ENCODE assay signal across 13 cellular contexts in the genomic region with DNA sequence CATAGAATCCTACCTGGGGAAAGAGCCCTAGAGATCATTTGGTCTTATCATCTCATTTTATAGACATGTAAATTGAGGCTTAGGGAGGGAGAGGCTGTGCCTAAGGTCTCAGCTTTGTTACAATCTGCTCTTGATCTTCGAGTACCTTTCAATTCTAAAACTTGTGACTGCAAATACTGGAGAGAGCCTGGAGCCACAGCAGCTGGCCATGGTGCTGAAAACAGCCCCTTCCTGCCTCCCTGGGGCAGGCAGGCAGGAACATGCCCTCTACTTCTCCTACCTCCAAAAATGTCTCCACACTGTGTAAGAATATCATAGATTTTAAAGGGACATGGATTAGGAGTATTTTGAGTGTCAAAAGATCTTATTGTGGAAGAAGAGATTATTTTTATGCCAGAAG. TPM values are rescaled to one million over a fixed set of nuclear protein-coding genes. Genes with fewer than 3 reads are reported as not detected.
A peak's percentile ranks its signal among the peaks of the same experiment; 100 is the strongest.
DNase-seq lines count a peak whose midpoint lies in the region; ATAC-seq and TF ChIP-seq lines count a peak whose summit lies in the region.
"Had no signal": no experiment of that assay in that cellular context is flagged by ENCODE, and none has a peak within 500 bp of the region (broad histone marks: within the 10 kb centered on the region; RNA-seq: fewer than 3 reads in every experiment).

No MANE protein-coding gene starts in this region.

- CTCF ChIA-PET in activated CD4-positive, alpha-beta memory T cell treated with anti-CD3 and anti-CD28 coated beads for 36 hours (lab: Charles Lee), result interaction anchor here (3.7 kb wide), 1 partner anchor 159 kb away, joined by 10 read pairs; no protein-coding TSS in a partner anchor

- DNase-seq in DND-41, result peak; percentile 58
- DNase-seq in HuH-7 (ENCODE audit: low spot score), result peak; percentile 24
- DNase-seq in activated CD4-positive, alpha-beta memory T cell treated with anti-CD3 and anti-CD28 coated beads for 36 hours, result peak; percentile 30
- peak; percentile 78 for DNase-seq in iPS-NIHi7 (ENCODE audit: extremely low spot score)
- DNase-seq in NCI-H446 treated with DMSO at 0.1 percent for 48 hours (lab: John Stamatoyannopoulos, UW), result no peak
- no peak for DNase-seq in GM10266 (ENCODE audit: extremely low spot score)
- DNase-seq: effector memory CD4-positive, alpha-beta T cell; GOT3; NCI-H2227 treated with DMSO at 0.1 percent for 48 hours; posterior cingulate gyrus had no signal

- H3K27me3 Mint-ChIP-seq in activated CD4-positive, alpha-beta memory T cell treated with anti-CD3 and anti-CD28 coated beads for 36 hours, result peaks cover 21% of the 10 kb centered on the region

- no peak overlapping the region for H3K27ac ChIP-seq in DND-41 (ENCODE audit: low read length)

- no peaks in the 10 kb centered on the region for H3K36me3 Mint-ChIP-seq in activated CD4-positive, alpha-beta memory T cell treated with anti-CD3 and anti-CD28 coated beads for 36 hours

- ATAC-seq in DND-41 (ENCODE audit: insufficient read depth, low read depth) (peak; percentile 72; the same call in 2 of the 3 replicates), GM21528 (IDR thresholded peaks at IDR 0.05; ENCODE audit: low FRiP score, unreplicated experiment) (no peak), GM19467 (IDR thresholded peaks at IDR 0.05; ENCODE audit: unreplicated experiment) (no peak)

- H3K9me3 Mint-ChIP-seq in activated CD4-positive, alpha-beta memory T cell treated with anti-CD3 and anti-CD28 coated beads for 36 hours, result no peaks in the 10 kb centered on the region

- intact Hi-C loops in activated CD4-positive, alpha-beta memory T cell treated with anti-CD3 and anti-CD28 coated beads for 36 hours (cut with micrococcal nuclease), result no loop called here

- H3K4me2 ChIP-seq in DND-41 (ENCODE audit: insufficient read depth, low read length), result no peak overlapping the region

- no peak overlapping the region for H3K4me3 ChIP-seq in DND-41 (ENCODE audit: low read depth in 1 of 2, low read length in 2 of 2)

- POLR2A ChIA-PET in activated CD4-positive, alpha-beta memory T cell treated with anti-CD3 and anti-CD28 coated beads for 36 hours (lab: Charles Lee), result no interaction called here

- H3K9me3 ChIP-seq in DND-41 (ENCODE audit: insufficient read depth, low read length, severe bottlenecking), result no peaks in the 10 kb centered on the region

- H3K27me3 ChIP-seq in DND-41 (ENCODE audit: insufficient read depth, low read length, poor library complexity), result peaks cover 2% of the 10 kb centered on the region

- no peaks in the 10 kb centered on the region for H3K36me3 ChIP-seq in DND-41 (ENCODE audit: insufficient read depth, low read length)

- no peaks in the 10 kb centered on the region for H3K4me1 ChIP-seq in DND-41 (ENCODE audit: insufficient read depth, low read length)

- no peaks in the 10 kb centered on the region for H3K79me2 ChIP-seq in DND-41 (ENCODE audit: insufficient read depth, low read length)

- H3K9ac ChIP-seq in DND-41 (ENCODE audit: low read depth, low read length), result no peak overlapping the region

- H4K20me1 ChIP-seq in DND-41 (ENCODE audit: insufficient read depth, low read length), result peaks cover 4% of the 10 kb centered on the region; the same call in 1 of the 2 replicates

- no peak overlapping the region for H2AFZ ChIP-seq in DND-41 (ENCODE audit: low read depth, low read length)

- H3K4me1 Mint-ChIP-seq in activated CD4-positive, alpha-beta memory T cell treated with anti-CD3 and anti-CD28 coated beads for 36 hours (ENCODE audit: low read depth), result no peaks in the 10 kb centered on the region

- H3K4me3 Mint-ChIP-seq in activated CD4-positive, alpha-beta memory T cell treated with anti-CD3 and anti-CD28 coated beads for 36 hours, result no peak overlapping the region

- no peak overlapping the region for H3K27ac Mint-ChIP-seq in activated CD4-positive, alpha-beta memory T cell treated with anti-CD3 and anti-CD28 coated beads for 36 hours

- TF ChIP-seq CTCF in DND-41 (IDR thresholded peaks at IDR 0.05; ENCODE audit: borderline replicate concordance, extremely low read depth, low read length, poor library complexity, severe bottlenecking) (no peak), GM10266 (IDR thresholded peaks at IDR 0.05; ENCODE audit: control insufficient read depth, insufficient read depth, low read depth, missing control alignments) (no peak)

RNA-seq across cellular contexts. Expression of a gene that starts 52.2 kb away (rescaled TPM):
- not detected for total RNA-seq in activated CD4-positive, alpha-beta memory T cell treated with anti-CD3 and anti-CD28 coated beads for 36 hours
- total RNA-seq: kidney epithelial cell had no signal

Comparison
In these comparisons a context has a peak if more than half of its experiments do, and no peak if none do; other contexts are left out.
1. DNase-seq: peak in DND-41 (single experiment), HuH-7 (single experiment), activated CD4-positive, alpha-beta memory T cell treated with anti-CD3 and anti-CD28 coated beads for 36 hours (single experiment) and iPS-NIHi7 (single experiment); none in NCI-H446 treated with DMSO at 0.1 percent for 48 hours (single experiment) and GM10266 (single experiment).